Comparison of ENCODE assay signal across 8 cellular contexts in genomic region chr20:60055740-60056139, GRCh38.
DNase-seq lines count a peak whose midpoint lies in the region; ATAC-seq and FAIRE-seq lines count a peak whose summit lies in the region.

No MANE protein-coding gene starts in this region.

- H3K9me3 Mint-ChIP-seq in dendritic cell treated with granulocyte-macrophage colony-stimulating factor and Interleukin-4, amounts not matched to agents 40 ng/mL and 50 ng/mL, for 4 days = no peaks in the 10 kb centered on the region

- ATAC-seq in HG02798 (IDR thresholded peaks at IDR 0.05; ENCODE audit: poor library complexity, unreplicated experiment) (no peak), HG03095 (IDR thresholded peaks at IDR 0.05; ENCODE audit: unreplicated experiment) (no peak)

- H3K4me1 Mint-ChIP-seq in dendritic cell treated with granulocyte-macrophage colony-stimulating factor and Interleukin-4, amounts not matched to agents 40 ng/mL and 50 ng/mL, for 4 days (ENCODE audit: low read depth) = peaks cover 85% of the 10 kb centered on the region

- DNase-seq in GM19239 (ENCODE audit: insufficient read length, low spot score) = peak; percentile 39
- peak in 4 of 5 donors; percentile 8 to 86 (median 22) for DNase-seq in T-helper 1 cell
- no peak for DNase-seq in skeletal muscle cell (ENCODE audit: low read depth)
- no peak for DNase-seq in NCI-H1694 treated with DMSO at 0.1 percent for 48 hours (lab: John Stamatoyannopoulos, UW)
- DNase-seq in G401 (ENCODE audit: low spot score) = no peak

- peak overlapping the region; percentile 27 for H3K4me3 ChIP-seq in skeletal muscle cell (ENCODE audit: low read depth, low read length)

- peak overlapping the region; percentile 81 for H3K27ac Mint-ChIP-seq in dendritic cell treated with granulocyte-macrophage colony-stimulating factor and Interleukin-4, amounts not matched to agents 40 ng/mL and 50 ng/mL, for 4 days

- in situ Hi-C loops in G401 (cut with HindIII; ENCODE audit: low sequenced_read_pairs) = no loop called here

- intact Hi-C loops in dendritic cell treated with granulocyte-macrophage colony-stimulating factor and Interleukin-4, amounts not matched to agents 40 ng/mL and 50 ng/mL, for 4 days (cut with micrococcal nuclease) = loop anchor here (2.0 to 10.0 kb wide), 4 partner anchors 83 to 1067 kb away; partner anchors contain the start of genes FAM217B and PPP1R3D

- H3K4me3 Mint-ChIP-seq in dendritic cell treated with granulocyte-macrophage colony-stimulating factor and Interleukin-4, amounts not matched to agents 40 ng/mL and 50 ng/mL, for 4 days = peak overlapping the region; percentile 63

- peak; percentile 95 for FAIRE-seq in GM19239 (lab: Jason Lieb, UNC)

- no peaks in the 10 kb centered on the region for H3K36me3 Mint-ChIP-seq in dendritic cell treated with granulocyte-macrophage colony-stimulating factor and Interleukin-4, amounts not matched to agents 40 ng/mL and 50 ng/mL, for 4 days (ENCODE audit: low read depth)

- no peaks in the 10 kb centered on the region for H3K27me3 Mint-ChIP-seq in dendritic cell treated with granulocyte-macrophage colony-stimulating factor and Interleukin-4, amounts not matched to agents 40 ng/mL and 50 ng/mL, for 4 days

Comparison
In these comparisons a context has a peak if more than half of its experiments do, and no peak if none do; other contexts are left out.
1. DNase-seq: peak in GM19239 (single experiment) and T-helper 1 cell (4 of 5); none in skeletal muscle cell (single experiment), NCI-H1694 treated with DMSO at 0.1 percent for 48 hours (single experiment) and G401 (single experiment).